ENCODE assay signal across 18 cellular contexts in genomic region chr11:121341609-121342008, GRCh38. TPM values are rescaled to one million over a fixed set of nuclear protein-coding genes. Genes with fewer than 3 reads are reported as not detected.
DNase-seq lines count a peak whose midpoint lies in the region; ATAC-seq, FAIRE-seq and TF ChIP-seq lines count a peak whose summit lies in the region.
"Had no signal": no experiment of that assay in that cellular context is flagged by ENCODE, and none has a peak within 500 bp of the region (broad histone marks: within the 10 kb centered on the region; RNA-seq: fewer than 3 reads in every experiment).

No MANE protein-coding gene starts in this region.

- no peak overlapping the region for H3K9ac ChIP-seq in OCI-LY3 (ENCODE audit: low read length)

- FAIRE-seq in GM18507 (lab: Jason Lieb, UNC) (peak; percentile 83), frontal cortex (lab: Jason Lieb, UNC) (no peak)

- H3K27me3 ChIP-seq in OCI-LY3 (ENCODE audit: low read depth, low read length): peaks cover 5% of the 10 kb centered on the region; the same call in 1 of the 2 replicates
- H3K27me3 ChIP-seq: brain microvascular endothelial cell had no signal

- H3K9me3 ChIP-seq in OCI-LY3 (ENCODE audit: insufficient read depth, low read length) (no peaks in the 10 kb centered on the region), mucosa of descending colon (no peaks in the 10 kb centered on the region)
- H3K9me3 ChIP-seq: Caco-2 had no signal

- H3K4me2 ChIP-seq in OCI-LY3 (ENCODE audit: low read length): peak overlapping the region; percentile 72

- peak; percentile 17 for DNase-seq in activated T-cell treated with anti-CD3 and anti-CD28 coated beads for 48 hours (ENCODE audit: low read depth)
- DNase-seq in activated T-cell treated with anti-CD3 and anti-CD28 coated beads, Interleukin-2, amount 50 U/mL, for 1 hour: no peak
- DNase-seq in GM18507 (ENCODE audit: extremely low spot score, insufficient read length, low read depth): no peak
- peak in 1 of 3 donors; percentile 38 for DNase-seq in mucosa of descending colon
- DNase-seq in frontal cortex (ENCODE audit: low spot score in 2 of 2): no peak
- DNase-seq in DMS 273 treated with DMSO at 0.1 percent for 48 hours (lab: John Stamatoyannopoulos, UW): no peak
- DNase-seq in NOMO-1 treated with DMSO at 0.1 percent for 48 hours (lab: John Stamatoyannopoulos, UW; ENCODE audit: unreplicated experiment): no peak
- DNase-seq: activated CD8-positive, alpha-beta memory T cell treated with anti-CD3 and anti-CD28 coated beads, Interleukin-2, amount 50 U/mL, for 48 hours; activated naive CD8-positive, alpha-beta T cell treated with anti-CD3 and anti-CD28 coated beads, Interleukin-2, amount 10 ng/mL, durations not matched to agents 7 days and 5 days; brain microvascular endothelial cell; Caco-2; GDM1; HCEC 1CT; NCI-H187 treated with DMSO at 0.1 percent for 48 hours had no signal

- H3K4me1 ChIP-seq in OCI-LY3 (ENCODE audit: low read length) (peaks cover 63% of the 10 kb centered on the region), mucosa of descending colon (ENCODE audit: low read depth) (no peaks in the 10 kb centered on the region)
- H3K4me1 ChIP-seq: Caco-2 had no signal

- H3K36me3 ChIP-seq in OCI-LY3 (replicated peaks; ENCODE audit: low read depth, low read length) (no peaks in the 10 kb centered on the region), mucosa of descending colon (ENCODE audit: low read depth) (no peaks in the 10 kb centered on the region)
- H3K36me3 ChIP-seq: brain microvascular endothelial cell had no signal

- intact Hi-C loops in mucosa of descending colon (cut with DNase I, micrococcal nuclease): no loop called here

- no peaks in the 10 kb centered on the region for H4K20me1 ChIP-seq in OCI-LY3 (ENCODE audit: insufficient read depth, low read length)

- ATAC-seq in mucosa of descending colon: peak; percentile 95
- ATAC-seq: esophagus mucosa; natural killer cell treated with Interleukin-12 subunit alpha and Interleukin-12 subunit beta and Interleukin-15 and Interleukin-18, amount 100 ng/mL, for 72 hours had no signal

- no peak for TF ChIP-seq CTCF in OCI-LY3 (IDR thresholded peaks at IDR 0.05; ENCODE audit: low read depth, low read length)
- TF ChIP-seq CTCF in mucosa of descending colon (IDR thresholded peaks at IDR 0.05): no peak

- peak overlapping the region; percentile 20; the same call in 1 of the 2 replicates for H3K4me3 ChIP-seq in OCI-LY3 (ENCODE audit: low read length)
- no peak overlapping the region for H3K4me3 ChIP-seq in mucosa of descending colon
- H3K4me3 ChIP-seq: lung had no signal

- H3K79me2 ChIP-seq in OCI-LY3 (ENCODE audit: low read length): no peaks in the 10 kb centered on the region

- H3K27ac ChIP-seq in OCI-LY3 (ENCODE audit: low read length): no peak overlapping the region
- H3K27ac ChIP-seq: brain microvascular endothelial cell had no signal

- H2AFZ ChIP-seq in OCI-LY3 (ENCODE audit: low read depth, low read length): no peak overlapping the region

RNA-seq across cellular contexts. Expression of gene SC5D, which starts 49.0 kb away (rescaled TPM):
- total RNA-seq in mucosa of descending colon: 10 to 100 TPM; 37.6 to 45.9 (median 43.1) TPM
- total RNA-seq in frontal cortex: 170 TPM
